In the genomic region with DNA sequence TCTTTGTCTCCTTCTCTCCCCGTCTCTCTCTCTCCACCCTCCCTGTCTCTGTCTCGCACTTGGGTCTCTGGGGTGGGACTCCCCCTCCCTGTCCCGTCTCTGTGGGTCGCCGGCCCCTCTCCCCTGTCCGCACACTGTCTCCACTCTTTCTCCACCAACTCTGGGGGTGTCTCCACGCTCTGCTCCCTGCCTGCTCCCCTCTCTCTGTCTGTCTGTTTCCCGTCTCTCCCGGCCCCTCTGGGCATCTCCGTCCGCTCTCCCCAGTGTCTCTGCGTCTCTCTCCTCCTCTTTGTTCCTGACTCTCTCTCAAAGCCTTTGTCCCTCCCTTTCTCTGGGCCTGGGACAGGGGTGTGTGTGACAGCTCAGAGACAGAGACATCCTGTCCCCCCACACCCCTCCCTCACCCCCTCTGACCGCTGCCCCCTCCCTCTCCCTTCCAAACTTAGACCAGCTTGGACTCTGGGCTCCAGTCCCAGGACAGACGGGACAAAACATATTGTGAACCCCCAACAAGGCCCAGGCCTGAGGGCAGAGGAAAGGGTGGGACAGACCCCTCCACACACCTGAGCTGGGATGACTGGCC, we compare ENCODE assay signal across 1 cellular context.
TF ChIP-seq lines count a peak whose summit lies in the region.

No MANE protein-coding gene starts in this region.

TF ChIP-seq in H1, 55 proteins besides CTCF, POLR2A, EP300 and RAD21:
- TF ChIP-seq TAF7 (optimal IDR thresholded peaks at IDR 0.05; ENCODE audit: borderline replicate concordance, low read depth, low read length) (no peak), SIN3A (conservative IDR thresholded peaks at IDR 0.05 in 1 of 2, IDR thresholded peaks at IDR 0.05 in 1 of 2; ENCODE audit: low read depth in 1 of 2, low read length in 2 of 2) (no peak), TBP (IDR thresholded peaks at IDR 0.05; ENCODE audit: low read depth, low read length) (no peak), SP2 (IDR thresholded peaks at IDR 0.05; ENCODE audit: low read length) (no peak), PHF8 (conservative IDR thresholded peaks at IDR 0.05; ENCODE audit: low read depth, low read length) (no peak)
- TF ChIP-seq, protein P1, sequence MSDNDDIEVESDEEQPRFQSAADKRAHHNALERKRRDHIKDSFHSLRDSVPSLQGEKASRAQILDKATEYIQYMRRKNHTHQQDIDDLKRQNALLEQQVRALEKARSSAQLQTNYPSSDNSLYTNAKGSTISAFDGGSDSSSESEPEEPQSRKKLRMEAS (IDR thresholded peaks at IDR 0.05), result no peak
